Comparison of ENCODE assay signal across 8 cellular contexts in genomic region chr14:21097616-21098133, GRCh38. TPM values are rescaled to one million over a fixed set of nuclear protein-coding genes. Genes with fewer than 3 reads are reported as not detected.
A peak's percentile ranks its signal among the peaks of the same experiment; 100 is the strongest.
DNase-seq lines count a peak whose midpoint lies in the region; ATAC-seq, FAIRE-seq and TF ChIP-seq lines count a peak whose summit lies in the region.

No MANE protein-coding gene starts in this region.

- no peak overlapping the region for H3K27ac Mint-ChIP-seq in activated CD4-positive, alpha-beta T cell treated with anti-CD3 and anti-CD28 coated beads, Interleukin-2, amount 10 ng/mL, durations not matched to agents 7 days and 5 days

- TF ChIP-seq POLR2A in HepG2 (IDR thresholded peaks at IDR 0.05; ENCODE audit: insufficient read depth in 1 of 2, low read depth in 2 of 2, low read length in 2 of 2): no peak
- TF ChIP-seq POLR2A in tibial nerve (IDR thresholded peaks at IDR 0.05): no peak

- peak overlapping the region; percentile 94 for H3K4me2 ChIP-seq in HepG2 (ENCODE audit: low read depth, low read length)

- peaks cover 8% of the 10 kb centered on the region; the same call in 1 of the 2 replicates for H4K20me1 ChIP-seq in HepG2 (ENCODE audit: insufficient read depth, low read length)

- peaks cover 34% of the 10 kb centered on the region for H3K79me2 ChIP-seq in HepG2 (ENCODE audit: insufficient read depth, low read length)

- ATAC-seq in HepG2 (peak; percentile 30), GM19023 (IDR thresholded peaks at IDR 0.05; ENCODE audit: unreplicated experiment) (no peak), GM18498 (IDR thresholded peaks at IDR 0.05; ENCODE audit: unreplicated experiment) (no peak), HG02678 (IDR thresholded peaks at IDR 0.05; ENCODE audit: unreplicated experiment) (no peak)

- peak overlapping the region; percentile 67 for H3K4me3 Mint-ChIP-seq in activated CD4-positive, alpha-beta T cell treated with anti-CD3 and anti-CD28 coated beads, Interleukin-2, amount 10 ng/mL, durations not matched to agents 7 days and 5 days

- H3K36me3 Mint-ChIP-seq in activated CD4-positive, alpha-beta T cell treated with anti-CD3 and anti-CD28 coated beads, Interleukin-2, amount 10 ng/mL, durations not matched to agents 7 days and 5 days (ENCODE audit: low read depth): no peaks in the 10 kb centered on the region

- no peak for TF ChIP-seq CTCF in astrocyte of the cerebellum (IDR thresholded peaks at IDR 0.05; ENCODE audit: low read depth, low read length, missing control alignments)
- no peak for TF ChIP-seq CTCF in HepG2 (CRISPR knock-in tag; IDR thresholded peaks at IDR 0.05)
- TF ChIP-seq CTCF in tibial nerve (IDR thresholded peaks at IDR 0.05): no peak

- peaks cover 36% of the 10 kb centered on the region for H3K4me1 Mint-ChIP-seq in activated CD4-positive, alpha-beta T cell treated with anti-CD3 and anti-CD28 coated beads, Interleukin-2, amount 10 ng/mL, durations not matched to agents 7 days and 5 days

- POLR2A ChIA-PET in activated CD4-positive, alpha-beta T cell treated with anti-CD3 and anti-CD28 coated beads, Interleukin-2, amount 10 ng/mL, durations not matched to agents 7 days and 5 days (lab: Charles Lee): no interaction called here
- POLR2A ChIA-PET in HepG2 (lab: Yijun Ruan, JAX): interaction anchor here (1.0 to 7.8 kb wide), 19 partner anchors 6 to 484 kb away, joined by 3 to 91 read pairs (median 6); partner anchors contain the start of genes ARHGEF40, CHD8 and NDRG2

- in situ Hi-C loops in astrocyte of the cerebellum (cut with HindIII; ENCODE audit: low sequenced_read_pairs): no loop called here
- in situ Hi-C loops in HepG2 (cut with HindIII; ENCODE audit: extremely low pct_ligation_motif_present, low pct_unique_long_range_greater_than_20kb): no loop called here

- peaks cover 18% of the 10 kb centered on the region for H3K27me3 Mint-ChIP-seq in activated CD4-positive, alpha-beta T cell treated with anti-CD3 and anti-CD28 coated beads, Interleukin-2, amount 10 ng/mL, durations not matched to agents 7 days and 5 days

- H3K4me1 ChIP-seq in HepG2 (ENCODE audit: insufficient read depth, low read length) (peaks cover 76% of the 10 kb centered on the region), tibial nerve (peaks cover 0 to 67% (median 17%) of the 10 kb centered on the region in 4 donors)

- intact Hi-C loops in HepG2 (cut with micrococcal nuclease; ENCODE audit: unreplicated experiment): no loop called here

- no TSS peak for BruUV-seq in HepG2 (replicated peaks; lab: Mats Ljungman, UMichigan)

- no peaks in the 10 kb centered on the region for H3K9me3 Mint-ChIP-seq in activated CD4-positive, alpha-beta T cell treated with anti-CD3 and anti-CD28 coated beads, Interleukin-2, amount 10 ng/mL, durations not matched to agents 7 days and 5 days

- peaks cover 3 to 12% of the 10 kb centered on the region in 2 experiments for H3K36me3 ChIP-seq in HepG2 (replicated peaks in 1 of 2; ENCODE audit: control insufficient read depth in 1 of 2, insufficient read depth in 2 of 2, low read length in 2 of 2)
- peaks cover 0 to 8% (median 0%) of the 10 kb centered on the region in 3 donors for H3K36me3 ChIP-seq in tibial nerve

- H3K9me3 ChIP-seq in HepG2 (ENCODE audit: low read length) (no peaks in the 10 kb centered on the region), tibial nerve (no peaks in the 10 kb centered on the region)

- WGBS in HepG2 (ENCODE audit: low lambda C conversion rate): 3% methylated on average over 22 of the region's 22 CpGs
- WGBS in tibial nerve, 2 donors: 1 to 6% methylated on average over 13 to 17 of the region's 22 CpGs

- CTCF ChIA-PET in activated CD4-positive, alpha-beta T cell treated with anti-CD3 and anti-CD28 coated beads, Interleukin-2, amount 10 ng/mL, durations not matched to agents 7 days and 5 days (lab: Charles Lee): interaction anchor here (0.9 to 1.5 kb wide), 3 partner anchors 10 to 69 kb away, joined by 3 to 5 read pairs (median 4); no protein-coding TSS in a partner anchor
- CTCF ChIA-PET in HepG2 (lab: Yijun Ruan, JAX; ENCODE audit: low intra/inter-chr PET ratio, low total read pairs): interaction anchor here (6.3 to 12.2 kb wide), 2 partner anchors 8 to 29 kb away, joined by 135 to 320 read pairs; partner anchors contain the start of gene ARHGEF40

- peak overlapping the region; percentile 77 for H3K9ac ChIP-seq in HepG2 (ENCODE audit: insufficient read depth, low read depth, low read length)

- no peak overlapping the region for H2AFZ ChIP-seq in HepG2 (ENCODE audit: low read length)

- H3K4me3 ChIP-seq in astrocyte of the cerebellum (ENCODE audit: low read depth, low read length) (peak overlapping the region; percentile 15), HepG2 (replicated peaks in 1 of 3; ENCODE audit: insufficient read depth in 1 of 3, low read depth in 2 of 3, low read length in 3 of 3) (peak overlapping the region; percentile 67 to 71 (median 68)), tibial nerve (peak overlapping the region; percentile 37 to 83 (median 52))

- no peak for TF ChIP-seq RAD21 in HepG2 (CRISPR knock-in tag; IDR thresholded peaks at IDR 0.05)

- peak overlapping the region; percentile 70 for H3K27ac ChIP-seq in HepG2 (ENCODE audit: extremely low read length, insufficient read depth, low read length)
- H3K27ac ChIP-seq in tibial nerve: peak overlapping the region; percentile 86 to 99 (median 93)

- no peak for FAIRE-seq in HepG2 (lab: Jason Lieb, UNC)

- H3K27me3 ChIP-seq in HepG2 (ENCODE audit: control insufficient read depth in 1 of 2, insufficient read depth in 2 of 2, low read length in 2 of 2) (no peaks in the 10 kb centered on the region; a peak in 1 of 5 replicates), tibial nerve (no peaks in the 10 kb centered on the region)

- DNase-seq in activated CD4-positive, alpha-beta T cell treated with anti-CD3 and anti-CD28 coated beads, Interleukin-2, amount 10 ng/mL, durations not matched to agents 7 days and 5 days: no peak
- no peak for DNase-seq in activated CD4-positive, alpha-beta T cell treated with anti-CD3 and anti-CD28 coated beads, Interleukin-2, amount 50 U/mL, for 1 hour
- no peak for DNase-seq in astrocyte of the cerebellum (ENCODE audit: low read depth)
- DNase-seq in HepG2 (ENCODE audit: low spot score): no peak
- DNase-seq in tibial nerve (ENCODE audit: low spot score in 2 of 2): no peak

- TF ChIP-seq EP300 in HepG2 (IDR thresholded peaks at IDR 0.05; ENCODE audit: low read depth in 2 of 2, low read length in 2 of 2): no peak
- no peak for TF ChIP-seq EP300 in HepG2 (CRISPR knock-in tag; IDR thresholded peaks at IDR 0.05; ENCODE audit: borderline replicate concordance)
- TF ChIP-seq EP300 in tibial nerve (IDR thresholded peaks at IDR 0.05): no peak

RNA-seq across cellular contexts. Expression of gene ZNF219, which starts 0.8 kb away (rescaled TPM):
- total RNA-seq in activated CD4-positive, alpha-beta T cell treated with anti-CD3 and anti-CD28 coated beads, Interleukin-2, amount 10 ng/mL, durations not matched to agents 7 days and 5 days: 1 to 10 TPM; 5.0 to 6.2 TPM
- total RNA-seq in HepG2 (2016; rRNA removed; fragmentation: Illumina TruSeq; extraction: Trizol) (21.0 and 36.6 TPM in 2 replicates), tibial nerve (10 to 100 TPM; 28.6 to 90.3 (median 34.9) TPM)
- total RNA-seq in HepG2 (2016; cell fraction: cytosol; rRNA removed; fragmentation: Illumina TruSeq; extraction: Trizol; ENCODE audit: low read depth): 20.7 and 21.8 TPM in 2 replicates
- total RNA-seq in HepG2 (2016; cell fraction: insoluble cytoplasmic fraction; rRNA removed; fragmentation: Illumina TruSeq; extraction: Trizol): 19.3 and 35.8 TPM in 2 replicates
- total RNA-seq in HepG2 (2016; cell fraction: membrane; rRNA removed; fragmentation: Illumina TruSeq; extraction: Trizol): 53.1 and 55.3 TPM in 2 replicates
- 26.4 and 33.6 TPM in 2 replicates for total RNA-seq in HepG2 (2016; cell fraction: nucleus; rRNA removed; fragmentation: Illumina TruSeq; extraction: Trizol)
- polyA plus RNA-seq in HepG2 (2011; rRNA removed): 34.5 and 42.2 TPM in 2 replicates
- 26.6 and 62.4 TPM in 2 replicates for polyA plus RNA-seq in HepG2 (2011; cell fraction: cytosol; rRNA removed)
- 171 and 203 TPM in 2 replicates for polyA plus RNA-seq in HepG2 (2011; cell fraction: nucleus; rRNA removed)
- polyA plus RNA-seq in HepG2 (2012): 21.1 and 23.1 TPM in 2 replicates
- polyA plus RNA-seq in HepG2 (2016; cell fraction: cytosol; fragmentation: Illumina TruSeq; extraction: Trizol; ENCODE audit: low read depth): 37.9 and 42.6 TPM in 2 replicates
- 34.5 and 39.2 TPM in 2 replicates for polyA plus RNA-seq in HepG2 (2016; cell fraction: insoluble cytoplasmic fraction; fragmentation: Illumina TruSeq; extraction: Trizol; ENCODE audit: low read depth)
- polyA plus RNA-seq in HepG2 (2016; cell fraction: membrane; fragmentation: Illumina TruSeq; extraction: Trizol; ENCODE audit: low read depth): 72.9 and 82.3 TPM in 2 replicates
- 76.4 and 80.2 TPM in 2 replicates for polyA plus RNA-seq in HepG2 (2016; cell fraction: nucleus; fragmentation: Illumina TruSeq; extraction: Trizol; ENCODE audit: insufficient read depth, low read depth)
- polyA minus RNA-seq in HepG2 (2011; rRNA and poly(A)+ RNA removed; ENCODE audit: low replicate concordance): 41.2 and 86.7 TPM in 2 replicates
- polyA minus RNA-seq in HepG2 (2011; cell fraction: cytosol; rRNA and poly(A)+ RNA removed): 20.3 and 21.8 TPM in 2 replicates
- 61.3 and 63.0 TPM in 2 replicates for polyA minus RNA-seq in HepG2 (2011; cell fraction: nucleus; rRNA and poly(A)+ RNA removed)

RNA-seq across cellular contexts. Expression of gene TMEM253, which starts 3.2 kb away (rescaled TPM):
- total RNA-seq in activated CD4-positive, alpha-beta T cell treated with anti-CD3 and anti-CD28 coated beads, Interleukin-2, amount 10 ng/mL, durations not matched to agents 7 days and 5 days: not detected
- total RNA-seq in HepG2 (2016; rRNA removed; fragmentation: Illumina TruSeq; extraction: Trizol) (0.29 TPM in 1 of 2 replicates, not detected in the other), tibial nerve (under 1 TPM in 2 of 4 donors, not detected in 2; 0.44 to 0.63 TPM)
- total RNA-seq in HepG2 (2016; cell fraction: cytosol; rRNA removed; fragmentation: Illumina TruSeq; extraction: Trizol; ENCODE audit: low read depth): 0.20 TPM in 1 of 2 replicates, not detected in the other
- total RNA-seq in HepG2 (2016; cell fraction: insoluble cytoplasmic fraction; rRNA removed; fragmentation: Illumina TruSeq; extraction: Trizol): 0.16 and 0.17 TPM in 2 replicates
- total RNA-seq in HepG2 (2016; cell fraction: membrane; rRNA removed; fragmentation: Illumina TruSeq; extraction: Trizol): 0.21 and 0.25 TPM in 2 replicates
- total RNA-seq in HepG2 (2016; cell fraction: nucleus; rRNA removed; fragmentation: Illumina TruSeq; extraction: Trizol): 0.60 and 0.68 TPM in 2 replicates
- polyA plus RNA-seq in HepG2 (2011; rRNA removed): 0.45 and 0.65 TPM in 2 replicates
- polyA plus RNA-seq in HepG2 (2011; cell fraction: cytosol; rRNA removed): 0.19 and 0.23 TPM in 2 replicates
- 1.1 and 2.0 TPM in 2 replicates for polyA plus RNA-seq in HepG2 (2011; cell fraction: nucleus; rRNA removed)
- polyA plus RNA-seq in HepG2 (2012): 0.66 and 0.69 TPM in 2 replicates
- polyA plus RNA-seq in HepG2 (2016; cell fraction: cytosol; fragmentation: Illumina TruSeq; extraction: Trizol; ENCODE audit: low read depth): 0.52 and 0.61 TPM in 2 replicates
- 0.40 and 0.95 TPM in 2 replicates for polyA plus RNA-seq in HepG2 (2016; cell fraction: insoluble cytoplasmic fraction; fragmentation: Illumina TruSeq; extraction: Trizol; ENCODE audit: low read depth)
- 0.92 and 1.2 TPM in 2 replicates for polyA plus RNA-seq in HepG2 (2016; cell fraction: membrane; fragmentation: Illumina TruSeq; extraction: Trizol; ENCODE audit: low read depth)
- 0.88 and 0.92 TPM in 2 replicates for polyA plus RNA-seq in HepG2 (2016; cell fraction: nucleus; fragmentation: Illumina TruSeq; extraction: Trizol; ENCODE audit: insufficient read depth, low read depth)
- 1.0 and 3.5 TPM in 2 replicates for polyA minus RNA-seq in HepG2 (2011; rRNA and poly(A)+ RNA removed; ENCODE audit: low replicate concordance)
- not detected in 2 replicates for polyA minus RNA-seq in HepG2 (2011; cell fraction: cytosol; rRNA and poly(A)+ RNA removed)
- polyA minus RNA-seq in HepG2 (2011; cell fraction: nucleus; rRNA and poly(A)+ RNA removed): 1.3 TPM in 1 of 2 replicates, not detected in the other

RNA-seq across cellular contexts. Expression of gene ARHGEF40, which starts 27.6 kb away (rescaled TPM):
- total RNA-seq in activated CD4-positive, alpha-beta T cell treated with anti-CD3 and anti-CD28 coated beads, Interleukin-2, amount 10 ng/mL, durations not matched to agents 7 days and 5 days: under 1 TPM in 1 of 2 experiments, not detected in 1; 0.22 TPM
- total RNA-seq in HepG2 (2016; rRNA removed; fragmentation: Illumina TruSeq; extraction: Trizol): 18.5 and 28.1 TPM in 2 replicates
- total RNA-seq in HepG2 (2016; cell fraction: cytosol; rRNA removed; fragmentation: Illumina TruSeq; extraction: Trizol; ENCODE audit: low read depth): 5.0 and 7.1 TPM in 2 replicates
- 15.0 and 26.8 TPM in 2 replicates for total RNA-seq in HepG2 (2016; cell fraction: insoluble cytoplasmic fraction; rRNA removed; fragmentation: Illumina TruSeq; extraction: Trizol)
- total RNA-seq in HepG2 (2016; cell fraction: membrane; rRNA removed; fragmentation: Illumina TruSeq; extraction: Trizol): 8.4 and 8.6 TPM in 2 replicates
- 32.3 and 36.7 TPM in 2 replicates for total RNA-seq in HepG2 (2016; cell fraction: nucleus; rRNA removed; fragmentation: Illumina TruSeq; extraction: Trizol)
- 78.1 and 97.1 TPM in 2 replicates for polyA plus RNA-seq in HepG2 (2011; rRNA removed)
- polyA plus RNA-seq in HepG2 (2011; cell fraction: cytosol; rRNA removed): 47.9 and 68.0 TPM in 2 replicates
- 243 and 248 TPM in 2 replicates for polyA plus RNA-seq in HepG2 (2011; cell fraction: nucleus; rRNA removed)
- polyA plus RNA-seq in HepG2 (2012): 34.1 and 49.5 TPM in 2 replicates
- polyA plus RNA-seq in HepG2 (2016; cell fraction: cytosol; fragmentation: Illumina TruSeq; extraction: Trizol; ENCODE audit: low read depth): 2.9 and 3.7 TPM in 2 replicates
- 13.8 and 18.7 TPM in 2 replicates for polyA plus RNA-seq in HepG2 (2016; cell fraction: insoluble cytoplasmic fraction; fragmentation: Illumina TruSeq; extraction: Trizol; ENCODE audit: low read depth)
- polyA plus RNA-seq in HepG2 (2016; cell fraction: membrane; fragmentation: Illumina TruSeq; extraction: Trizol; ENCODE audit: low read depth): 5.9 and 7.3 TPM in 2 replicates
- polyA plus RNA-seq in HepG2 (2016; cell fraction: nucleus; fragmentation: Illumina TruSeq; extraction: Trizol; ENCODE audit: insufficient read depth, low read depth): 69.4 and 77.3 TPM in 2 replicates
- polyA minus RNA-seq in HepG2 (2011; rRNA and poly(A)+ RNA removed; ENCODE audit: low replicate concordance): 29.6 and 155 TPM in 2 replicates
- 32.6 and 33.5 TPM in 2 replicates for polyA minus RNA-seq in HepG2 (2011; cell fraction: cytosol; rRNA and poly(A)+ RNA removed)
- polyA minus RNA-seq in HepG2 (2011; cell fraction: nucleus; rRNA and poly(A)+ RNA removed): 71.0 and 71.2 TPM in 2 replicates
- 100 to 1,000 TPM in 1 of 4 donors, 10 to 100 TPM in 3; 72.5 to 128 (median 80.9) TPM for total RNA-seq in tibial nerve

RNA-seq across cellular contexts. Expression of gene RNASE8, which starts 40.1 kb away (rescaled TPM):
- not detected for total RNA-seq in activated CD4-positive, alpha-beta T cell treated with anti-CD3 and anti-CD28 coated beads, Interleukin-2, amount 10 ng/mL, durations not matched to agents 7 days and 5 days
- total RNA-seq in HepG2 (2016; rRNA removed; fragmentation: Illumina TruSeq; extraction: Trizol) (not detected in 2 replicates), tibial nerve (not detected)
- total RNA-seq in HepG2 (2016; cell fraction: cytosol; rRNA removed; fragmentation: Illumina TruSeq; extraction: Trizol; ENCODE audit: low read depth): not detected in 2 replicates
- not detected in 2 replicates for total RNA-seq in HepG2 (2016; cell fraction: insoluble cytoplasmic fraction; rRNA removed; fragmentation: Illumina TruSeq; extraction: Trizol)
- not detected in 2 replicates for total RNA-seq in HepG2 (2016; cell fraction: membrane; rRNA removed; fragmentation: Illumina TruSeq; extraction: Trizol)
- total RNA-seq in HepG2 (2016; cell fraction: nucleus; rRNA removed; fragmentation: Illumina TruSeq; extraction: Trizol): not detected in 2 replicates
- not detected in 2 replicates for polyA plus RNA-seq in HepG2 (2011; rRNA removed)
- not detected in 2 replicates for polyA plus RNA-seq in HepG2 (2011; cell fraction: cytosol; rRNA removed)
- not detected in 2 replicates for polyA plus RNA-seq in HepG2 (2011; cell fraction: nucleus; rRNA removed)
- polyA plus RNA-seq in HepG2 (2012): not detected in 2 replicates
- polyA plus RNA-seq in HepG2 (2016; cell fraction: cytosol; fragmentation: Illumina TruSeq; extraction: Trizol; ENCODE audit: low read depth): not detected in 2 replicates
- polyA plus RNA-seq in HepG2 (2016; cell fraction: insoluble cytoplasmic fraction; fragmentation: Illumina TruSeq; extraction: Trizol; ENCODE audit: low read depth): not detected in 2 replicates
- not detected in 2 replicates for polyA plus RNA-seq in HepG2 (2016; cell fraction: membrane; fragmentation: Illumina TruSeq; extraction: Trizol; ENCODE audit: low read depth)
- polyA plus RNA-seq in HepG2 (2016; cell fraction: nucleus; fragmentation: Illumina TruSeq; extraction: Trizol; ENCODE audit: insufficient read depth, low read depth): not detected in 2 replicates
- polyA minus RNA-seq in HepG2 (2011; rRNA and poly(A)+ RNA removed; ENCODE audit: low replicate concordance): not detected in 2 replicates
- polyA minus RNA-seq in HepG2 (2011; cell fraction: cytosol; rRNA and poly(A)+ RNA removed): not detected in 2 replicates
- polyA minus RNA-seq in HepG2 (2011; cell fraction: nucleus; rRNA and poly(A)+ RNA removed): not detected in 2 replicates

RNA-seq across cellular contexts. Expression of gene RNASE7, which starts 55.5 kb away (rescaled TPM):
- total RNA-seq in activated CD4-positive, alpha-beta T cell treated with anti-CD3 and anti-CD28 coated beads, Interleukin-2, amount 10 ng/mL, durations not matched to agents 7 days and 5 days: not detected
- total RNA-seq in HepG2 (2016; rRNA removed; fragmentation: Illumina TruSeq; extraction: Trizol): not detected in 2 replicates
- not detected in 2 replicates for total RNA-seq in HepG2 (2016; cell fraction: cytosol; rRNA removed; fragmentation: Illumina TruSeq; extraction: Trizol; ENCODE audit: low read depth)
- total RNA-seq in HepG2 (2016; cell fraction: insoluble cytoplasmic fraction; rRNA removed; fragmentation: Illumina TruSeq; extraction: Trizol): not detected in 2 replicates
- not detected in 2 replicates for total RNA-seq in HepG2 (2016; cell fraction: membrane; rRNA removed; fragmentation: Illumina TruSeq; extraction: Trizol)
- total RNA-seq in HepG2 (2016; cell fraction: nucleus; rRNA removed; fragmentation: Illumina TruSeq; extraction: Trizol): not detected in 2 replicates
- polyA plus RNA-seq in HepG2 (2011; rRNA removed): 0.04 and 0.17 TPM in 2 replicates
- 0.04 and 0.06 TPM in 2 replicates for polyA plus RNA-seq in HepG2 (2011; cell fraction: cytosol; rRNA removed)
- polyA plus RNA-seq in HepG2 (2011; cell fraction: nucleus; rRNA removed): 0.23 and 0.42 TPM in 2 replicates
- polyA plus RNA-seq in HepG2 (2012): 0.41 and 1.6 TPM in 2 replicates
- polyA plus RNA-seq in HepG2 (2016; cell fraction: cytosol; fragmentation: Illumina TruSeq; extraction: Trizol; ENCODE audit: low read depth): not detected in 2 replicates
- not detected in 2 replicates for polyA plus RNA-seq in HepG2 (2016; cell fraction: insoluble cytoplasmic fraction; fragmentation: Illumina TruSeq; extraction: Trizol; ENCODE audit: low read depth)
- polyA plus RNA-seq in HepG2 (2016; cell fraction: membrane; fragmentation: Illumina TruSeq; extraction: Trizol; ENCODE audit: low read depth): not detected in 2 replicates
- not detected in 2 replicates for polyA plus RNA-seq in HepG2 (2016; cell fraction: nucleus; fragmentation: Illumina TruSeq; extraction: Trizol; ENCODE audit: insufficient read depth, low read depth)
- not detected in 2 replicates for polyA minus RNA-seq in HepG2 (2011; rRNA and poly(A)+ RNA removed; ENCODE audit: low replicate concordance)
- not detected in 2 replicates for polyA minus RNA-seq in HepG2 (2011; cell fraction: cytosol; rRNA and poly(A)+ RNA removed)
- not detected in 2 replicates for polyA minus RNA-seq in HepG2 (2011; cell fraction: nucleus; rRNA and poly(A)+ RNA removed)
- not detected for total RNA-seq in tibial nerve

Comparison
In these comparisons a context has a peak if more than half of its experiments do, and no peak if none do; other contexts are left out.
1. H3K4me3 ChIP-seq: peak in every context shown above with its lines; median percentile 68 in HepG2; 52 in tibial nerve; 15 in astrocyte of the cerebellum.
2. RNA of gene ARHGEF40, which starts 27.6 kb away (total RNA-seq): 72.5 to 128 TPM in tibial nerve and 5.0 to 36.7 TPM in HepG2; 0.22 TPM in activated CD4-positive, alpha-beta T cell treated with anti-CD3 and anti-CD28 coated beads, Interleukin-2, amount 10 ng/mL, durations not matched to agents 7 days and 5 days; every median in the first group is over 4 times any median in the second.